1 cellular context compared by ENCODE assay signal in the genomic region with DNA sequence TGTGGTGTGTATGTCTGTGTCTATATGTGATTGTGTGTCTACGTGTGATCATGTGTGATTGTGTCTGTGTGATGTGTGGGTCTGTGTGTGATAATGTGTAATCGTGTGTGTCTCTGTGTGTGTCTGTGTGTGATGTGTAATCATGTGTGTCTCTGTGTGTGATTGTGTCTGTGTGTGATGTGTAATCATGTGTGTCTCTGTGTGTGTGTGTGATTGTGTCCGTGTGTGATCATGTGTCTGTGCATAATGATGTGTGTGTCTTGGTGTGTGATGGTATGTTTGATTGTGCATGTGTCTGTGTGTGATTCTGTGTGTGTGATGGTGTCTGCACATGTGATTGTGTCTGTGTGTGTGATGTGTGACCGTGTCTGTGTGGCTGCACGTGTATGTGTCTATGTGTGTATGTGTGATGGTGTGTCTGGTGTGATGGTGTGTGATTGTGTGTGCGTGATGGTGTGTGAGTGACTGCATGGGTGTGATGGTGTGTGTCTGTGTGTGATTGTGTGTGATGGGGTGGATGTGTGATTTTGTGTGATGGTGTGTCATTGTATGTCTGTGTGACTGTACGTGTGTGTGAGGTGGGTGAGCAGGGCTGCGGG.
A peak's percentile ranks its signal among the peaks of the same experiment; 100 is the strongest.
TF ChIP-seq lines count a peak whose summit lies in the region.

No MANE protein-coding gene starts in this region.

TF ChIP-seq in HepG2, 621 proteins besides CTCF, POLR2A, EP300 and RAD21 (continued from another document):
- TF ChIP-seq, protein P1, sequence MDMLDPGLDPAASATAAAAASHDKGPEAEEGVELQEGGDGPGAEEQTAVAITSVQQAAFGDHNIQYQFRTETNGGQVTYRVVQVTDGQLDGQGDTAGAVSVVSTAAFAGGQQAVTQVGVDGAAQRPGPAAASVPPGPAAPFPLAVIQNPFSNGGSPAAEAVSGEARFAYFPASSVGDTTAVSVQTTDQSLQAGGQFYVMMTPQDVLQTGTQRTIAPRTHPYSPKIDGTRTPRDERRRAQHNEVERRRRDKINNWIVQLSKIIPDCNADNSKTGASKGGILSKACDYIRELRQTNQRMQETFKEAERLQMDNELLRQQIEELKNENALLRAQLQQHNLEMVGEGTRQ (IDR thresholded peaks at IDR 0.05; ENCODE audit: low read depth, low read length), result no peak
- TF ChIP-seq, protein P1 (CRISPR knock-in tag; IDR thresholded peaks at IDR 0.05; ENCODE audit: borderline replicate concordance), result no peak
- TF ChIP-seq EED (CRISPR knock-in tag; IDR thresholded peaks at IDR 0.05) (no peak), ZNF839 (CRISPR knock-in tag; IDR thresholded peaks at IDR 0.05; ENCODE audit: borderline replicate concordance) (no peak), ATF7 (IDR thresholded peaks at IDR 0.05) (peak; percentile 59; the same call in 1 of the 2 replicates), ATF7 (CRISPR knock-in tag; IDR thresholded peaks at IDR 0.05) (no peak), ZNF282 (IDR thresholded peaks at IDR 0.05; ENCODE audit: partially characterized antibody) (peak; percentile 81), CREB1 (IDR thresholded peaks at IDR 0.05) (peak; percentile 62; the same call in 1 of the 2 replicates), CREB1 (CRISPR knock-in tag; IDR thresholded peaks at IDR 0.05) (no peak)
- TF ChIP-seq, protein P2, sequence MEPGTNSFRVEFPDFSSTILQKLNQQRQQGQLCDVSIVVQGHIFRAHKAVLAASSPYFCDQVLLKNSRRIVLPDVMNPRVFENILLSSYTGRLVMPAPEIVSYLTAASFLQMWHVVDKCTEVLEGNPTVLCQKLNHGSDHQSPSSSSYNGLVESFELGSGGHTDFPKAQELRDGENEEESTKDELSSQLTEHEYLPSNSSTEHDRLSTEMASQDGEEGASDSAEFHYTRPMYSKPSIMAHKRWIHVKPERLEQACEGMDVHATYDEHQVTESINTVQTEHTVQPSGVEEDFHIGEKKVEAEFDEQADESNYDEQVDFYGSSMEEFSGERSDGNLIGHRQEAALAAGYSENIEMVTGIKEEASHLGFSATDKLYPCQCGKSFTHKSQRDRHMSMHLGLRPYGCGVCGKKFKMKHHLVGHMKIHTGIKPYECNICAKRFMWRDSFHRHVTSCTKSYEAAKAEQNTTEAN (CRISPR knock-in tag; conservative IDR thresholded peaks at IDR 0.05), result no peak
